1 cellular context compared by ENCODE assay signal in genomic region chr18:5107990-5108389, GRCh38.
TF ChIP-seq lines count a peak whose summit lies in the region.

No MANE protein-coding gene starts in this region.

TF ChIP-seq in WTC11, 78 proteins besides CTCF, POLR2A, EP300 and RAD21 (continued from another document):
- TF ChIP-seq ZNF425 (CRISPR knock-in tag; conservative IDR thresholded peaks at IDR 0.05), result no peak
- TF ChIP-seq ATF3 (CRISPR knock-in tag; conservative IDR thresholded peaks at IDR 0.05), result no peak
- no peak for TF ChIP-seq OVOL2 (CRISPR knock-in tag; IDR thresholded peaks at IDR 0.05; ENCODE audit: borderline replicate concordance)
- TF ChIP-seq CREM (CRISPR knock-in tag; IDR thresholded peaks at IDR 0.05), result no peak
- no peak for TF ChIP-seq ZNF317 (CRISPR knock-in tag; IDR thresholded peaks at IDR 0.05; ENCODE audit: borderline replicate concordance, low read depth)
- no peak for TF ChIP-seq SMAD4 (CRISPR knock-in tag; IDR thresholded peaks at IDR 0.05)
- no peak for TF ChIP-seq KAT7 (CRISPR knock-in tag; IDR thresholded peaks at IDR 0.05; ENCODE audit: borderline replicate concordance)
- TF ChIP-seq CDX4 (CRISPR knock-in tag; IDR thresholded peaks at IDR 0.05; ENCODE audit: borderline replicate concordance), result no peak
- TF ChIP-seq ZNF219 (CRISPR knock-in tag; IDR thresholded peaks at IDR 0.05; ENCODE audit: borderline replicate concordance), result no peak
- TF ChIP-seq SMAD3 (CRISPR knock-in tag; IDR thresholded peaks at IDR 0.05; ENCODE audit: borderline replicate concordance), result no peak
- TF ChIP-seq SOX15 (CRISPR knock-in tag; IDR thresholded peaks at IDR 0.05), result no peak
- TF ChIP-seq ATF6 (CRISPR knock-in tag; IDR thresholded peaks at IDR 0.05), result no peak
- no peak for TF ChIP-seq TEAD1 (CRISPR knock-in tag; IDR thresholded peaks at IDR 0.05)
- TF ChIP-seq NFATC4 (CRISPR knock-in tag; IDR thresholded peaks at IDR 0.05), result no peak
- no peak for TF ChIP-seq USF1 (CRISPR knock-in tag; IDR thresholded peaks at IDR 0.05)
